In genomic region chr5:91291628-91292569, GRCh38 we compare ENCODE assay signal across 24 cellular contexts.
DNase-seq lines count a peak whose midpoint lies in the region; ATAC-seq, FAIRE-seq and TF ChIP-seq lines count a peak whose summit lies in the region.
"Had no signal": no experiment of that assay in that cellular context is flagged by ENCODE, and none has a peak within 500 bp of the region (broad histone marks: within the 10 kb centered on the region; RNA-seq: fewer than 3 reads in every experiment).

No MANE protein-coding gene starts in this region.

- H3K36me3 ChIP-seq in KOPT-K1 (ENCODE audit: insufficient read depth, low read length) (no peaks in the 10 kb centered on the region), H1 (ENCODE audit: control insufficient read depth in 2 of 4, insufficient read depth in 4 of 4, low read length in 3 of 4) (no peaks in the 10 kb centered on the region), aorta (ENCODE audit: control insufficient read depth in 1 of 2, insufficient read depth in 2 of 2, low read length in 1 of 2) (no peaks in the 10 kb centered on the region)
- H3K36me3 ChIP-seq: gastroesophageal sphincter, lower lobe of right lung, stomach had no signal

- H3K27me3 Mint-ChIP-seq in activated naive CD4-positive, alpha-beta T cell treated with anti-CD3 and anti-CD28 coated beads, Interleukin-2, amount 50 U/mL, for 24 hours: no peaks in the 10 kb centered on the region
- H3K27me3 Mint-ChIP-seq: type B pancreatic cell had no signal

- no peaks in the 10 kb centered on the region for H3K23me2 ChIP-seq in H1 (ENCODE audit: low read depth, low read length)

- no peak overlapping the region for H2BK12ac ChIP-seq in H1 (ENCODE audit: low read depth, low read length)

- H4K5ac ChIP-seq in H1 (ENCODE audit: insufficient read length, low read depth, low read length): no peak overlapping the region

- no peak overlapping the region for H3K4me3 ChIP-seq in H1 (ENCODE audit: extremely low read depth in 1 of 4, insufficient read depth in 2 of 4, low read depth in 3 of 4, low read length in 4 of 4)
- no peak overlapping the region for H3K4me3 ChIP-seq in aorta (ENCODE audit: low read length in 2 of 2)
- H3K4me3 ChIP-seq: gastroesophageal sphincter, lower lobe of right lung, stomach had no signal

- H3K9me3 Mint-ChIP-seq in activated naive CD4-positive, alpha-beta T cell treated with anti-CD3 and anti-CD28 coated beads, Interleukin-2, amount 50 U/mL, for 24 hours: no peaks in the 10 kb centered on the region
- H3K9me3 Mint-ChIP-seq: type B pancreatic cell had no signal

- no peaks in the 10 kb centered on the region for H4K20me1 ChIP-seq in H1 (replicated peaks in 1 of 2; ENCODE audit: control insufficient read depth in 1 of 2, insufficient read depth in 2 of 2, low read length in 2 of 2)

- H2AK5ac ChIP-seq in H1 (ENCODE audit: low read depth, low read length): no peak overlapping the region

- no peak for TF ChIP-seq EP300 in H1 (IDR thresholded peaks at IDR 0.05; ENCODE audit: borderline replicate concordance in 1 of 2, low read depth in 2 of 2, low read length in 2 of 2)

- no peak overlapping the region for H3K9ac ChIP-seq in H1 (replicated peaks in 1 of 4; ENCODE audit: extremely low read depth in 1 of 4, low read depth in 3 of 4, low read length in 3 of 4)

- H3K4me2 ChIP-seq in H1 (ENCODE audit: insufficient read depth in 1 of 2, low read depth in 2 of 2, low read length in 2 of 2): no peak overlapping the region

- H2BK15ac ChIP-seq in H1 (ENCODE audit: low read length): no peak overlapping the region

- H2BK120ac ChIP-seq in H1 (replicated peaks; ENCODE audit: low read depth, low read length): no peak overlapping the region

- no peak overlapping the region for H3K18ac ChIP-seq in H1 (ENCODE audit: extremely low read depth, low read length)

- TF ChIP-seq RAD21 in H1 (IDR thresholded peaks at IDR 0.05 in 1 of 2, conservative IDR thresholded peaks at IDR 0.05 in 1 of 2; ENCODE audit: low read depth in 2 of 2, low read length in 2 of 2): no peak

- H3K9me3 ChIP-seq in KOPT-K1 (ENCODE audit: insufficient read depth, low read length, poor library complexity, severe bottlenecking) (no peaks in the 10 kb centered on the region), H1 (ENCODE audit: insufficient read depth in 2 of 2, low read depth in 1 of 2, low read length in 1 of 2) (no peaks in the 10 kb centered on the region; a peak in 1 of 4 replicates), aorta (ENCODE audit: control insufficient read depth, low read length) (no peaks in the 10 kb centered on the region)
- H3K9me3 ChIP-seq: gastroesophageal sphincter, lower lobe of right lung, stomach had no signal

- H2BK5ac ChIP-seq in H1 (ENCODE audit: low read depth, low read length): no peak overlapping the region

- POLR2A ChIA-PET in H1 (lab: Charles Lee; ENCODE audit: partially characterized antibody): interaction anchor here (0.6 to 3.3 kb wide), 6 partner anchors 11 to 888 kb away, joined by 3 to 14 read pairs (median 4); partner anchors contain the start of gene ARRDC3

- H3K14ac ChIP-seq in H1 (ENCODE audit: insufficient read length): no peak overlapping the region

- CTCF ChIA-PET in H1 (lab: Charles Lee; ENCODE audit: partially characterized antibody): interaction anchor here (1.2 to 2.6 kb wide), 5 partner anchors 9 to 94 kb away, joined by 4 to 14 read pairs (median 4); no protein-coding TSS in a partner anchor

- TF ChIP-seq POLR2A in H1 (IDR thresholded peaks at IDR 0.05; ENCODE audit: control extremely low read depth in 1 of 2, low read depth in 2 of 2, low read length in 2 of 2): no peak

- intact Hi-C loops in aorta (cut with DNase I): no loop called here

- peaks cover 0 to 4% (median 0%) of the 10 kb centered on the region in 4 experiments; a peak in 1 of 7 replicates for H3K4me1 ChIP-seq in H1 (replicated peaks in 1 of 4; ENCODE audit: control insufficient read depth in 3 of 4, insufficient read depth in 4 of 4, low read length in 3 of 4)
- H3K4me1 ChIP-seq in aorta (ENCODE audit: control insufficient read depth in 1 of 2, insufficient read depth in 2 of 2, low read length in 2 of 2): no peaks in the 10 kb centered on the region
- H3K4me1 ChIP-seq: lower lobe of right lung had no signal

- no peak overlapping the region for H3K4ac ChIP-seq in H1 (replicated peaks; ENCODE audit: insufficient read length, low read depth, low read length)

- H3K56ac ChIP-seq in H1 (replicated peaks; ENCODE audit: insufficient read length, low read depth, low read length): no peak overlapping the region

- H3K27ac Mint-ChIP-seq in activated naive CD4-positive, alpha-beta T cell treated with anti-CD3 and anti-CD28 coated beads, Interleukin-2, amount 50 U/mL, for 24 hours: peak overlapping the region; percentile 30
- H3K27ac Mint-ChIP-seq: type B pancreatic cell had no signal

- peaks cover 3% of the 10 kb centered on the region for H3K4me1 Mint-ChIP-seq in activated naive CD4-positive, alpha-beta T cell treated with anti-CD3 and anti-CD28 coated beads, Interleukin-2, amount 50 U/mL, for 24 hours

- H3K36me3 Mint-ChIP-seq in activated naive CD4-positive, alpha-beta T cell treated with anti-CD3 and anti-CD28 coated beads, Interleukin-2, amount 50 U/mL, for 24 hours: no peaks in the 10 kb centered on the region
- H3K36me3 Mint-ChIP-seq: type B pancreatic cell had no signal

- H4K91ac ChIP-seq in H1 (replicated peaks; ENCODE audit: insufficient read length, low read length): no peak overlapping the region

- H3K23ac ChIP-seq in H1 (ENCODE audit: insufficient read length): no peak overlapping the region

- H4K8ac ChIP-seq in H1 (ENCODE audit: extremely low read depth, insufficient read depth, low read length): no peak overlapping the region

- no peak for DNase-seq in activated naive CD4-positive, alpha-beta T cell treated with Interleukin-2 at 50 U/mL for 16 hours
- no peak for DNase-seq in H1 (ENCODE audit: low read depth in 1 of 2, low spot score in 2 of 2)
- no peak for DNase-seq in midbrain (lab: John Stamatoyannopoulos, UW)
- no peak for DNase-seq in aorta
- no peak for DNase-seq in DMS114 treated with DMSO at 0.1 percent for 48 hours (lab: John Stamatoyannopoulos, UW; ENCODE audit: unreplicated experiment)
- DNase-seq in T-helper 9 cell: no peak
- DNase-seq: kidney; lower lobe of right lung; NCI-H1105; NCI-H2029; NCI-H2227 treated with DMSO at 0.1 percent for 48 hours; NCI-H748 treated with DMSO at 0.1 percent for 48 hours; occipital lobe; retina; Right ventricle myocardium superior; stimulated activated CD4-positive, alpha-beta T cell treated with anti-CD3 and anti-CD28 coated beads, Interleukin-4, amount 100 ng/mL, for 4 hours; stomach; T1000 had no signal

- H3K79me1 ChIP-seq in H1 (ENCODE audit: low read depth, low read length): no peaks in the 10 kb centered on the region

- ATAC-seq in aorta (ENCODE audit: low FRiP score): no peak
- ATAC-seq: gastroesophageal sphincter, HCT116, lower lobe of right lung had no signal

- H3K27ac ChIP-seq in KOPT-K1 (ENCODE audit: low read depth, low read length, poor library complexity, severe bottlenecking) (peak overlapping the region; percentile 31), H1 (ENCODE audit: low read depth, low read length) (no peak overlapping the region), aorta (ENCODE audit: low read depth in 1 of 2, low read length in 2 of 2) (no peak overlapping the region)
- H3K27ac ChIP-seq: gastroesophageal sphincter, lower lobe of right lung, stomach had no signal

- TF ChIP-seq CTCF in H1 (IDR thresholded peaks at IDR 0.05; ENCODE audit: control extremely low read depth in 1 of 3, insufficient read depth in 1 of 3, low read depth in 1 of 3, low read length in 3 of 3): no peak

- H3K79me2 ChIP-seq in H1 (ENCODE audit: control insufficient read depth in 1 of 2, insufficient read depth in 2 of 2, low read length in 2 of 2): no peaks in the 10 kb centered on the region

- WGBS in H1 (ENCODE audit: extremely low coverage in 1 of 2, insufficient coverage in 1 of 2, insufficient read length in 1 of 2, insufficient replicate concordance in 2 of 2, low coverage in 1 of 2, low lambda C conversion rate in 2 of 2, missing lambda C conversion rate in 1 of 2), 2 experiments: 88% methylated on average over 4 of the region's 4 CpGs; no CpG with 5 or more reads in 1 of the 2 experiments
- 90 to 92% methylated on average over 4 of the region's 4 CpGs for WGBS in aorta, 2 donors

- FAIRE-seq in H1 (lab: Jason Lieb, UNC): no peak
- FAIRE-seq: colon, kidney had no signal

- H3K27me3 ChIP-seq in H1 (replicated peaks in 1 of 4; ENCODE audit: control insufficient read depth in 3 of 4, extremely low read depth in 1 of 4, insufficient read depth in 3 of 4, low read length in 3 of 4) (no peaks in the 10 kb centered on the region), aorta (ENCODE audit: control insufficient read depth in 1 of 2, insufficient read depth in 2 of 2, low read length in 1 of 2) (no peaks in the 10 kb centered on the region)
- H3K27me3 ChIP-seq: gastroesophageal sphincter, stomach had no signal

- no peak overlapping the region for H2BK20ac ChIP-seq in H1 (ENCODE audit: low read length)

- H2AFZ ChIP-seq in H1 (ENCODE audit: low read length): no peak overlapping the region

- no peak overlapping the region for H3K4me3 Mint-ChIP-seq in activated naive CD4-positive, alpha-beta T cell treated with anti-CD3 and anti-CD28 coated beads, Interleukin-2, amount 50 U/mL, for 24 hours
- H3K4me3 Mint-ChIP-seq: type B pancreatic cell had no signal

TF ChIP-seq in H1, 55 proteins besides CTCF, POLR2A, EP300 and RAD21:
- TF ChIP-seq SRF (IDR thresholded peaks at IDR 0.05; ENCODE audit: low read depth, low read length) (0 out of 2 replicates have a peak, but pooled peaks have one; percentile 49), HDAC6 (IDR thresholded peaks at IDR 0.05; ENCODE audit: low read depth, low read length) (no peak)
